ENCODE assay signal across 2 cellular contexts in the genomic region with DNA sequence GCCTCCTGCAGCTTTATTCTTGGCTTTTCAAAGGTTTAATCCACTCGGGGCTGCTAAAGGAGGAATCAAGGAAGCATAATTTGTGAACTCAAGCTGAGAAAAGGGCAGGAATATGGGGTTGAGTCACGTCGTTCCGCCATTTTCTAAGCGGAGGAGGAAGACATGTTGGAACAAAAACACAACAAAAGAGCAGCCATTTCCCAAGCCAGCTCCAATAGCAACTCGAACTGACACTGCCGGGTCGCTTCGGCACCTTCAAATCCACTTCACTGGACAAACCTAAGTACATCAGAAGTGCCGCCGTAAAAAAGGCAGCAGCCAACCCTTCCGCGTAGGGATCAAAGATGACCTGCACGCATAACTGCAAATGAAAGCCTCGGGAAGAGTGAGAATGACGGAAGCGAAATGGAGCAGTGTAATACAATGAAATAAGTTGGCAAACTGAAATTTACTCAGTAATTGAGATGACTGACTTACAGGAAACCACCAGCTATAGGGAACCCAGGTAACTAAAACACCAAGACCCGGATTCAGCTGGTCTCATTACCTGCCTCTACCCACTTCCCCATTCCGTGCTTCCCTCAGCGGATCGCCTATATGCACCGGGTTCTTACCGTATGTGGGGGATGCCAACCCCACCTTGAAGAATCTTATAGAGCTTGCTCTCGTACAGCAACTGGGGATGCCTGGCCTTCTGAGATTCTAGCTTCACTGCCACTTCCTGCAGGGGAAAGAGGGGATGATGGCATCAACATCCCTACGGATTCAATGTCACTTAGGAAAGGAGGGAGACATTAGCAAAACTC.
TF ChIP-seq lines count a peak whose summit lies in the region.

No MANE protein-coding gene starts in this region.

TF ChIP-seq in SK-N-SH, 30 proteins besides CTCF, POLR2A, EP300 and RAD21:
- TF ChIP-seq SMC3 (IDR thresholded peaks at IDR 0.05; ENCODE audit: low read depth, low read length) (no peak), FOSL2 (IDR thresholded peaks at IDR 0.05; ENCODE audit: borderline replicate concordance, low read depth) (no peak), MEF2A (IDR thresholded peaks at IDR 0.05; ENCODE audit: borderline replicate concordance, low read depth) (no peak), RCOR1 (IDR thresholded peaks at IDR 0.05; ENCODE audit: low read length) (no peak), RXRA (IDR thresholded peaks at IDR 0.05; ENCODE audit: borderline replicate concordance, low read depth) (no peak), POLR2AphosphoS5 (IDR thresholded peaks at IDR 0.05; ENCODE audit: low read depth, low read length) (no peak; the same call in 1 of the 2 replicates), ELF1 (IDR thresholded peaks at IDR 0.05) (no peak), GABPA (IDR thresholded peaks at IDR 0.05; ENCODE audit: low read depth) (no peak), FOXJ3 (CRISPR knock-in tag; IDR thresholded peaks at IDR 0.05) (no peak), TEAD4 (IDR thresholded peaks at IDR 0.05; ENCODE audit: borderline replicate concordance, insufficient read depth) (peak; percentile 75; the same call in 1 of the 2 replicates), GATA2 (CRISPR knock-in tag; IDR thresholded peaks at IDR 0.05) (no peak), TAF1 (IDR thresholded peaks at IDR 0.05; ENCODE audit: borderline replicate concordance, low read depth, low read length) (peak; percentile 74), YY1 (IDR thresholded peaks at IDR 0.05; ENCODE audit: low read depth) (peak; percentile 95), USF1 (IDR thresholded peaks at IDR 0.05; ENCODE audit: borderline replicate concordance, low read depth) (no peak), NRF1 (IDR thresholded peaks at IDR 0.05; ENCODE audit: low read depth, low read length) (no peak), ZBTB33 (IDR thresholded peaks at IDR 0.05; ENCODE audit: borderline replicate concordance, low read depth) (no peak), SIN3A (IDR thresholded peaks at IDR 0.05; ENCODE audit: borderline replicate concordance, low read depth, low read length) (peak; percentile 59; the same call in 1 of the 2 replicates), EZH2phosphoT487 (IDR thresholded peaks at IDR 0.05; ENCODE audit: borderline replicate concordance, low read depth) (no peak), CHD2 (IDR thresholded peaks at IDR 0.05; ENCODE audit: low read length, partially characterized antibody) (no peak), MXI1 (IDR thresholded peaks at IDR 0.05; ENCODE audit: low read depth, low read length) (peak; percentile 45; the same call in 1 of the 2 replicates), NFIC (IDR thresholded peaks at IDR 0.05; ENCODE audit: borderline replicate concordance) (no peak)
- TF ChIP-seq, protein P1, sequence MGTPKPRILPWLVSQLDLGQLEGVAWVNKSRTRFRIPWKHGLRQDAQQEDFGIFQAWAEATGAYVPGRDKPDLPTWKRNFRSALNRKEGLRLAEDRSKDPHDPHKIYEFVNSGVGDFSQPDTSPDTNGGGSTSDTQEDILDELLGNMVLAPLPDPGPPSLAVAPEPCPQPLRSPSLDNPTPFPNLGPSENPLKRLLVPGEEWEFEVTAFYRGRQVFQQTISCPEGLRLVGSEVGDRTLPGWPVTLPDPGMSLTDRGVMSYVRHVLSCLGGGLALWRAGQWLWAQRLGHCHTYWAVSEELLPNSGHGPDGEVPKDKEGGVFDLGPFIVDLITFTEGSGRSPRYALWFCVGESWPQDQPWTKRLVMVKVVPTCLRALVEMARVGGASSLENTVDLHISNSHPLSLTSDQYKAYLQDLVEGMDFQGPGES (IDR thresholded peaks at IDR 0.05; ENCODE audit: low read depth, low read length), result no peak
- TF ChIP-seq, protein P2, sequence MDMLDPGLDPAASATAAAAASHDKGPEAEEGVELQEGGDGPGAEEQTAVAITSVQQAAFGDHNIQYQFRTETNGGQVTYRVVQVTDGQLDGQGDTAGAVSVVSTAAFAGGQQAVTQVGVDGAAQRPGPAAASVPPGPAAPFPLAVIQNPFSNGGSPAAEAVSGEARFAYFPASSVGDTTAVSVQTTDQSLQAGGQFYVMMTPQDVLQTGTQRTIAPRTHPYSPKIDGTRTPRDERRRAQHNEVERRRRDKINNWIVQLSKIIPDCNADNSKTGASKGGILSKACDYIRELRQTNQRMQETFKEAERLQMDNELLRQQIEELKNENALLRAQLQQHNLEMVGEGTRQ (IDR thresholded peaks at IDR 0.05; ENCODE audit: borderline replicate concordance, low read depth, low read length), result no peak
- TF ChIP-seq, protein P3, sequence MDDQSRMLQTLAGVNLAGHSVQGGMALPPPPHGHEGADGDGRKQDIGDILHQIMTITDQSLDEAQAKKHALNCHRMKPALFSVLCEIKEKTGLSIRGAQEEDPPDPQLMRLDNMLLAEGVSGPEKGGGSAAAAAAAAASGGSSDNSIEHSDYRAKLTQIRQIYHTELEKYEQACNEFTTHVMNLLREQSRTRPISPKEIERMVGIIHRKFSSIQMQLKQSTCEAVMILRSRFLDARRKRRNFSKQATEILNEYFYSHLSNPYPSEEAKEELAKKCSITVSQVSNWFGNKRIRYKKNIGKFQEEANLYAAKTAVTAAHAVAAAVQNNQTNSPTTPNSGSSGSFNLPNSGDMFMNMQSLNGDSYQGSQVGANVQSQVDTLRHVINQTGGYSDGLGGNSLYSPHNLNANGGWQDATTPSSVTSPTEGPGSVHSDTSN (IDR thresholded peaks at IDR 0.05), result no peak
- TF ChIP-seq, protein P4, sequence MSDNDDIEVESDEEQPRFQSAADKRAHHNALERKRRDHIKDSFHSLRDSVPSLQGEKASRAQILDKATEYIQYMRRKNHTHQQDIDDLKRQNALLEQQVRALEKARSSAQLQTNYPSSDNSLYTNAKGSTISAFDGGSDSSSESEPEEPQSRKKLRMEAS (IDR thresholded peaks at IDR 0.05; ENCODE audit: low read depth), result no peak

TF ChIP-seq in K562, 482 proteins besides CTCF, POLR2A, EP300 and RAD21 (continues in another document):
- TF ChIP-seq ARID2 (IDR thresholded peaks at IDR 0.05) (peak; percentile 54; the same call in 1 of the 2 replicates), PTRF (tag; IDR thresholded peaks at IDR 0.05) (no peak), TEAD4 (IDR thresholded peaks at IDR 0.05; ENCODE audit: low read length) (peak; percentile 80), TEAD4 (CRISPR knock-in tag; IDR thresholded peaks at IDR 0.05; ENCODE audit: borderline replicate concordance) (no peak), PHB2 (IDR thresholded peaks at IDR 0.05; ENCODE audit: low read depth) (no peak), HCFC1 (IDR thresholded peaks at IDR 0.05; ENCODE audit: low read depth, low read length) (no peak), RBFOX2 (IDR thresholded peaks at IDR 0.05; ENCODE audit: low read depth, low read length) (no peak; the same call in 1 of the 2 replicates), NELFE (IDR thresholded peaks at IDR 0.05; ENCODE audit: insufficient read depth, insufficient read length) (no peak), TCF15 (CRISPR knock-in tag; IDR thresholded peaks at IDR 0.05) (no peak), TCFL5 (CRISPR knock-in tag; conservative IDR thresholded peaks at IDR 0.05) (0 out of 2 replicates have a peak, but pooled peaks have one; percentile 38), PHB (CRISPR knock-in tag; IDR thresholded peaks at IDR 0.05) (no peak), ZNF75A (CRISPR knock-in tag; IDR thresholded peaks at IDR 0.05) (no peak), CBFB (CRISPR knock-in tag; IDR thresholded peaks at IDR 0.05) (no peak), GABPA (tag; conservative IDR thresholded peaks at IDR 0.05; ENCODE audit: low read depth) (no peak; the same call in 1 of the 2 replicates), CBX8 (IDR thresholded peaks at IDR 0.05; ENCODE audit: borderline replicate concordance, extremely low read depth, low read depth, low read length, poor library complexity, severe bottlenecking) (no peak), SP2 (IDR thresholded peaks at IDR 0.05; ENCODE audit: extremely low read depth, low read depth, low read length, poor library complexity, severe bottlenecking) (no peak), MEIS2 (IDR thresholded peaks at IDR 0.05; ENCODE audit: partially characterized antibody) (no peak), DDX20 (tag; IDR thresholded peaks at IDR 0.05; ENCODE audit: low read depth) (no peak), LCOR (CRISPR knock-in tag; IDR thresholded peaks at IDR 0.05) (no peak), ZMIZ1 (IDR thresholded peaks at IDR 0.05; ENCODE audit: low read depth in 2 of 2, low read length in 2 of 2) (no peak), GTF2F1 (IDR thresholded peaks at IDR 0.05; ENCODE audit: low read depth, low read length) (no peak), SOX6 (IDR thresholded peaks at IDR 0.05) (no peak), SREBF1 (IDR thresholded peaks at IDR 0.05; ENCODE audit: borderline replicate concordance, low read depth, low read length) (no peak), ERF (CRISPR knock-in tag; IDR thresholded peaks at IDR 0.05) (no peak), HDAC3 (IDR thresholded peaks at IDR 0.05; ENCODE audit: borderline replicate concordance, partially characterized antibody) (no peak), FOXJ3 (CRISPR knock-in tag; IDR thresholded peaks at IDR 0.05) (no peak), PTBP1 (IDR thresholded peaks at IDR 0.05; ENCODE audit: low read depth, low read length) (no peak), SAFB (IDR thresholded peaks at IDR 0.05; ENCODE audit: borderline replicate concordance, low read depth, low read length) (no peak), POLR3A (IDR thresholded peaks at IDR 0.05; ENCODE audit: borderline replicate concordance, extremely low read depth, insufficient read depth, insufficient read length) (no peak), RFX5 (IDR thresholded peaks at IDR 0.05; ENCODE audit: low read depth, low read length) (no peak), SMARCA4 (IDR thresholded peaks at IDR 0.05) (no peak), ZNF785 (CRISPR knock-in tag; IDR thresholded peaks at IDR 0.05) (no peak), THAP12 (CRISPR knock-in tag; IDR thresholded peaks at IDR 0.05) (no peak), SMARCC2 (IDR thresholded peaks at IDR 0.05; ENCODE audit: low read depth) (no peak), POLR2AphosphoS5 (IDR thresholded peaks at IDR 0.05; ENCODE audit: control insufficient read depth, insufficient read depth, low read depth, low read length) (0 out of 2 replicates have a peak, but pooled peaks have one; percentile 17)
- TF ChIP-seq, protein P5, sequence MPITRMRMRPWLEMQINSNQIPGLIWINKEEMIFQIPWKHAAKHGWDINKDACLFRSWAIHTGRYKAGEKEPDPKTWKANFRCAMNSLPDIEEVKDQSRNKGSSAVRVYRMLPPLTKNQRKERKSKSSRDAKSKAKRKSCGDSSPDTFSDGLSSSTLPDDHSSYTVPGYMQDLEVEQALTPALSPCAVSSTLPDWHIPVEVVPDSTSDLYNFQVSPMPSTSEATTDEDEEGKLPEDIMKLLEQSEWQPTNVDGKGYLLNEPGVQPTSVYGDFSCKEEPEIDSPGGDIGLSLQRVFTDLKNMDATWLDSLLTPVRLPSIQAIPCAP (CRISPR knock-in tag; IDR thresholded peaks at IDR 0.05; ENCODE audit: borderline replicate concordance), result no peak
- TF ChIP-seq, protein P6, sequence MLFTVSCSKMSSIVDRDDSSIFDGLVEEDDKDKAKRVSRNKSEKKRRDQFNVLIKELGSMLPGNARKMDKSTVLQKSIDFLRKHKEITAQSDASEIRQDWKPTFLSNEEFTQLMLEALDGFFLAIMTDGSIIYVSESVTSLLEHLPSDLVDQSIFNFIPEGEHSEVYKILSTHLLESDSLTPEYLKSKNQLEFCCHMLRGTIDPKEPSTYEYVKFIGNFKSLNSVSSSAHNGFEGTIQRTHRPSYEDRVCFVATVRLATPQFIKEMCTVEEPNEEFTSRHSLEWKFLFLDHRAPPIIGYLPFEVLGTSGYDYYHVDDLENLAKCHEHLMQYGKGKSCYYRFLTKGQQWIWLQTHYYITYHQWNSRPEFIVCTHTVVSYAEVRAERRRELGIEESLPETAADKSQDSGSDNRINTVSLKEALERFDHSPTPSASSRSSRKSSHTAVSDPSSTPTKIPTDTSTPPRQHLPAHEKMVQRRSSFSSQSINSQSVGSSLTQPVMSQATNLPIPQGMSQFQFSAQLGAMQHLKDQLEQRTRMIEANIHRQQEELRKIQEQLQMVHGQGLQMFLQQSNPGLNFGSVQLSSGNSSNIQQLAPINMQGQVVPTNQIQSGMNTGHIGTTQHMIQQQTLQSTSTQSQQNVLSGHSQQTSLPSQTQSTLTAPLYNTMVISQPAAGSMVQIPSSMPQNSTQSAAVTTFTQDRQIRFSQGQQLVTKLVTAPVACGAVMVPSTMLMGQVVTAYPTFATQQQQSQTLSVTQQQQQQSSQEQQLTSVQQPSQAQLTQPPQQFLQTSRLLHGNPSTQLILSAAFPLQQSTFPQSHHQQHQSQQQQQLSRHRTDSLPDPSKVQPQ (CRISPR knock-in tag; IDR thresholded peaks at IDR 0.05; ENCODE audit: borderline replicate concordance), result no peak
